ENCODE assay signal across 19 cellular contexts in genomic region chr3:197462808-197463207, GRCh38.
DNase-seq lines count a peak whose midpoint lies in the region; ATAC-seq and TF ChIP-seq lines count a peak whose summit lies in the region.
"Had no signal": no experiment of that assay in that cellular context is flagged by ENCODE, and none has a peak within 500 bp of the region (broad histone marks: within the 10 kb centered on the region; RNA-seq: fewer than 3 reads in every experiment).

No MANE protein-coding gene starts in this region.

- H3K4me1 ChIP-seq in SK-N-SH (ENCODE audit: control insufficient read depth in 1 of 2, insufficient read depth in 2 of 2, low read depth in 1 of 2, low read length in 1 of 2) (peaks cover 21 to 35% of the 10 kb centered on the region in 2 experiments), SJSA1 (replicated peaks) (peaks cover 43% of the 10 kb centered on the region), mesenchymal stem cell (ENCODE audit: control insufficient read depth, insufficient read depth, low read depth, low read length) (peaks cover 8% of the 10 kb centered on the region), adrenal gland (replicated peaks in 1 of 2) (peaks cover 25 to 30% of the 10 kb centered on the region in 2 donors), mammary epithelial cell (ENCODE audit: insufficient read depth, low read length) (peaks cover 18% of the 10 kb centered on the region)

- no peaks in the 10 kb centered on the region for H3K79me1 ChIP-seq in mesenchymal stem cell (replicated peaks; ENCODE audit: low read length, poor library complexity, severe bottlenecking)

- peaks cover 30% of the 10 kb centered on the region for H3F3A ChIP-seq in SK-N-SH (replicated peaks; ENCODE audit: insufficient read depth)

- 99% methylated on average over 7 of the region's 7 CpGs for WGBS in SK-N-SH (ENCODE audit: low lambda C conversion rate)
- 92% methylated on average over 6 of the region's 7 CpGs for WGBS in mesenchymal stem cell
- 84 to 92% (median 86%) methylated on average over 7 of the region's 7 CpGs for WGBS in adrenal gland, 4 donors
- 89% methylated on average over 7 of the region's 7 CpGs for WGBS in mammary epithelial cell (ENCODE audit: low coverage, missing lambda C conversion rate)

- TF ChIP-seq EP300 in SK-N-SH (IDR thresholded peaks at IDR 0.05; ENCODE audit: borderline replicate concordance in 1 of 2, low read depth in 1 of 2, low read length in 1 of 2) = no peak

- H2AFZ ChIP-seq in SK-N-SH (ENCODE audit: low read depth) (no peak overlapping the region), mesenchymal stem cell (ENCODE audit: low read depth, low read length) (no peak overlapping the region), mammary epithelial cell (ENCODE audit: low read depth, low read length) (no peak overlapping the region)

- no peak overlapping the region for H3K4me3 Mint-ChIP-seq in activated CD4-positive, alpha-beta T cell treated with anti-CD3 and anti-CD28 coated beads for 36 hours
- H3K4me3 Mint-ChIP-seq: B cell; T-helper 1 cell treated with Interleukin-12 subunit alpha and Interleukin-12 subunit beta and Interleukin-4 antibody, amounts not matched to agents 30 μg/mL and 1 μg/mL, for 36 hours had no signal

- POLR2A ChIA-PET in SK-N-SH (lab: Yijun Ruan, JAX) = no interaction called here
- POLR2A ChIA-PET in activated CD4-positive, alpha-beta T cell treated with anti-CD3 and anti-CD28 coated beads for 36 hours (lab: Charles Lee) = interaction anchor here (0.6 kb wide), 1 partner anchor 93 kb away, joined by 3 read pairs; no protein-coding TSS in a partner anchor

- BruUV-seq in mammary epithelial cell (replicated peaks; lab: Mats Ljungman, UMichigan) = no TSS peak

- H2BK15ac ChIP-seq in mesenchymal stem cell (ENCODE audit: low read depth, poor library complexity, severe bottlenecking) = no peak overlapping the region

- H3K4ac ChIP-seq in mesenchymal stem cell (ENCODE audit: low read depth in 1 of 2, low read length in 2 of 2) = no peak overlapping the region

- no peak overlapping the region for H2BK120ac ChIP-seq in mesenchymal stem cell (ENCODE audit: low read depth, low read length)

- H3K36me3 ChIP-seq in SK-N-SH (replicated peaks in 1 of 2; ENCODE audit: control insufficient read depth in 1 of 2, insufficient read depth in 2 of 2, low read length in 1 of 2) = no peaks in the 10 kb centered on the region
- H3K36me3 ChIP-seq in SJSA1 = no peaks in the 10 kb centered on the region
- no peaks in the 10 kb centered on the region for H3K36me3 ChIP-seq in mesenchymal stem cell (ENCODE audit: control insufficient read depth in 1 of 2, insufficient read depth in 2 of 2, low read depth in 1 of 2, low read length in 2 of 2)
- H3K36me3 ChIP-seq in adrenal gland (replicated peaks in 1 of 2) = no peaks in the 10 kb centered on the region
- H3K36me3 ChIP-seq in mammary epithelial cell (ENCODE audit: insufficient read depth, low read length) = no peaks in the 10 kb centered on the region
- H3K36me3 ChIP-seq: SJCRH30 had no signal

- H4K20me1 ChIP-seq in SK-N-SH (ENCODE audit: insufficient read depth) (no peaks in the 10 kb centered on the region), mammary epithelial cell (ENCODE audit: insufficient read depth, low read length) (no peaks in the 10 kb centered on the region)

- H3K27me3 Mint-ChIP-seq in activated CD4-positive, alpha-beta T cell treated with anti-CD3 and anti-CD28 coated beads for 36 hours = peaks cover 17% of the 10 kb centered on the region

- H3K27me3 ChIP-seq in SK-N-SH (ENCODE audit: insufficient read depth) (no peaks in the 10 kb centered on the region), SJSA1 (replicated peaks) (no peaks in the 10 kb centered on the region), mesenchymal stem cell (ENCODE audit: control insufficient read depth in 1 of 2, insufficient read depth in 1 of 2, low read length in 2 of 2) (no peaks in the 10 kb centered on the region), adrenal gland (no peaks in the 10 kb centered on the region), mammary epithelial cell (ENCODE audit: insufficient read depth, low read length) (no peaks in the 10 kb centered on the region)
- H3K27me3 ChIP-seq: SJCRH30 had no signal

- DNase-seq in SK-N-SH (no peak), SJSA1 (ENCODE audit: low read depth in 1 of 2, low spot score in 2 of 2) (no peak), mesenchymal stem cell (no peak), adrenal gland (no peak), mammary epithelial cell (no peak), NCI-H510A (lab: John Stamatoyannopoulos, UW) (no peak)
- no peak for DNase-seq in activated CD4-positive, alpha-beta T cell treated with anti-CD3 and anti-CD28 coated beads for 36 hours
- DNase-seq: DND-41, GOT3, Kasumi-1, NCI-H1694, NCI-H2081, NCI-H2171 treated with DMSO at 0.1 percent for 48 hours, NCI-H748 treated with DMSO at 0.1 percent for 48 hours, SJCRH30 had no signal

- dilution Hi-C loops in mammary epithelial cell (cut with HindIII; ENCODE audit: low sequenced_read_pairs) = no loop called here

- ATAC-seq in SK-N-SH treated with all-trans-retinoic acid at 6 μM for 48 hours = no peak
- no peak for ATAC-seq in activated CD4-positive, alpha-beta T cell treated with anti-CD3 and anti-CD28 coated beads for 36 hours

- H3K79me2 ChIP-seq in SK-N-SH (ENCODE audit: insufficient read depth) = no peaks in the 10 kb centered on the region
- H3K79me2 ChIP-seq in mammary epithelial cell (ENCODE audit: insufficient read depth, low read length) = no peaks in the 10 kb centered on the region

- H3K4me2 ChIP-seq in SK-N-SH = no peak overlapping the region
- H3K4me2 ChIP-seq in mesenchymal stem cell (ENCODE audit: low read length, poor library complexity, severe bottlenecking) = no peak overlapping the region
- no peak overlapping the region for H3K4me2 ChIP-seq in mammary epithelial cell (ENCODE audit: insufficient read depth, low read depth, low read length)

- no peaks in the 10 kb centered on the region for H3K9me2 ChIP-seq in SK-N-SH

- no peaks in the 10 kb centered on the region for H3K9me3 ChIP-seq in SK-N-SH
- H3K9me3 ChIP-seq in SJSA1 (replicated peaks) = no peaks in the 10 kb centered on the region
- H3K9me3 ChIP-seq in mesenchymal stem cell (ENCODE audit: control insufficient read depth, low read length) = no peaks in the 10 kb centered on the region
- H3K9me3 ChIP-seq in adrenal gland (replicated peaks in 1 of 3) = no peaks in the 10 kb centered on the region
- no peaks in the 10 kb centered on the region for H3K9me3 ChIP-seq in mammary epithelial cell (replicated peaks; ENCODE audit: insufficient read depth, low read length)
- H3K9me3 ChIP-seq: SJCRH30 had no signal

- H3K14ac ChIP-seq in mesenchymal stem cell (ENCODE audit: low read length in 2 of 2) = no peak overlapping the region

- H3K9ac ChIP-seq in SK-N-SH (no peak overlapping the region), mesenchymal stem cell (ENCODE audit: low read length) (no peak overlapping the region), mammary epithelial cell (ENCODE audit: insufficient read depth, low read length) (no peak overlapping the region)

- H3K4me1 Mint-ChIP-seq in activated CD4-positive, alpha-beta T cell treated with anti-CD3 and anti-CD28 coated beads for 36 hours = peaks cover 29% of the 10 kb centered on the region
- H3K4me1 Mint-ChIP-seq: B cell, CD14-positive monocyte had no signal

- in situ Hi-C loops in mammary epithelial cell (cut with MboI; ENCODE audit: low sequenced_read_pairs in 2 of 2) = no loop called here

- no peaks in the 10 kb centered on the region for H3K9me3 Mint-ChIP-seq in activated CD4-positive, alpha-beta T cell treated with anti-CD3 and anti-CD28 coated beads for 36 hours (ENCODE audit: low read depth)

- no peak overlapping the region for H2BK5ac ChIP-seq in mesenchymal stem cell (ENCODE audit: low read depth, low read length, poor library complexity, severe bottlenecking)

- H4K91ac ChIP-seq in mesenchymal stem cell (ENCODE audit: low read length) = no peak overlapping the region

- TF ChIP-seq RAD21 in SK-N-SH (IDR thresholded peaks at IDR 0.05; ENCODE audit: low read length) = no peak

- CTCF ChIA-PET in SK-N-SH (lab: Yijun Ruan, JAX) (interaction anchor here (0.8 to 1.5 kb wide), 4 partner anchors 10 to 206 kb away, joined by 3 to 4 read pairs (median 3); no protein-coding TSS in a partner anchor), mammary epithelial cell (lab: Charles Lee; ENCODE audit: low non-redundant PET) (no interaction called here)
- CTCF ChIA-PET in activated CD4-positive, alpha-beta T cell treated with anti-CD3 and anti-CD28 coated beads for 36 hours (lab: Charles Lee) = interaction anchor here (0.6 to 1.3 kb wide), 5 partner anchors 15 to 472 kb away, joined by 3 to 4 read pairs (median 3); no protein-coding TSS in a partner anchor

- no peak for TF ChIP-seq POLR2A in adrenal gland (IDR thresholded peaks at IDR 0.05)

- H3K36me3 Mint-ChIP-seq in activated CD4-positive, alpha-beta T cell treated with anti-CD3 and anti-CD28 coated beads for 36 hours (ENCODE audit: low read depth) = no peaks in the 10 kb centered on the region
- H3K36me3 Mint-ChIP-seq: CD14-positive monocyte had no signal

- H3K4me3 ChIP-seq in SK-N-SH (ENCODE audit: low read depth in 2 of 2, low read length in 1 of 2) (no peak overlapping the region), SJSA1 (no peak overlapping the region), mesenchymal stem cell (ENCODE audit: insufficient read depth in 1 of 2, low read depth in 1 of 2, low read length in 2 of 2) (no peak overlapping the region), adrenal gland (no peak overlapping the region), mammary epithelial cell (replicated peaks in 1 of 3; ENCODE audit: insufficient read depth in 1 of 3, low read depth in 2 of 3, low read length in 3 of 3) (no peak overlapping the region)
- H3K4me3 ChIP-seq: SJCRH30 had no signal

- TF ChIP-seq CTCF in SK-N-SH (IDR thresholded peaks at IDR 0.05) (no peak), adrenal gland (IDR thresholded peaks at IDR 0.05) (no peak), mammary epithelial cell (conservative IDR thresholded peaks at IDR 0.05 in 1 of 2, IDR thresholded peaks at IDR 0.05 in 1 of 2; ENCODE audit: extremely low read depth in 1 of 2, insufficient read depth in 1 of 2, low read depth in 1 of 2, low read length in 2 of 2) (no peak)

- no peak overlapping the region for H2BK12ac ChIP-seq in mesenchymal stem cell (ENCODE audit: low read length in 2 of 2)

- H3K23ac ChIP-seq in mesenchymal stem cell (ENCODE audit: low read length in 2 of 2) = no peak overlapping the region

- no peak overlapping the region for H4K8ac ChIP-seq in mesenchymal stem cell (ENCODE audit: low read length)

- H3K27ac ChIP-seq in SK-N-SH (ENCODE audit: low read depth in 2 of 2, low read length in 1 of 2) (peak overlapping the region; percentile 41 to 47; a peak in 2 of 4 replicates), SJSA1 (peak overlapping the region; percentile 50), mesenchymal stem cell (ENCODE audit: low read length, poor library complexity, severe bottlenecking) (no peak overlapping the region), adrenal gland (no peak overlapping the region), mammary epithelial cell (ENCODE audit: insufficient read depth, low read depth, low read length) (no peak overlapping the region)
- H3K27ac ChIP-seq: SJCRH30 had no signal

- intact Hi-C loops in activated CD4-positive, alpha-beta T cell treated with anti-CD3 and anti-CD28 coated beads for 36 hours (cut with DNase I, micrococcal nuclease) = no loop called here
- intact Hi-C loops in adrenal gland (cut with DNase I) (no loop called here), mammary epithelial cell (cut with micrococcal nuclease) (no loop called here)

- H2AK5ac ChIP-seq in mesenchymal stem cell (ENCODE audit: low read length, severe bottlenecking) = peak overlapping the region; percentile 81

- no peak overlapping the region for H3K18ac ChIP-seq in mesenchymal stem cell (ENCODE audit: low read depth in 1 of 2, low read length in 2 of 2)

- H3K27ac Mint-ChIP-seq in activated CD4-positive, alpha-beta T cell treated with anti-CD3 and anti-CD28 coated beads for 36 hours = no peak overlapping the region
- H3K27ac Mint-ChIP-seq: B cell; CD14-positive monocyte; T-helper 1 cell treated with Interleukin-12 subunit alpha and Interleukin-12 subunit beta and Interleukin-4 antibody, amounts not matched to agents 30 μg/mL and 1 μg/mL, for 36 hours had no signal

Comparison
In these comparisons a context has a peak if more than half of its experiments do, and no peak if none do; other contexts are left out.
1. H3K27ac ChIP-seq: peak in SK-N-SH (2 of 2) and SJSA1 (single experiment); none in mesenchymal stem cell (single experiment), adrenal gland (0 of 5) and mammary epithelial cell (single experiment).